In genomic region chr17:65123757-65124675, GRCh38 we compare ENCODE assay signal across 8 cellular contexts. TPM values are rescaled to one million over a fixed set of nuclear protein-coding genes. Genes with fewer than 3 reads are reported as not detected.
DNase-seq lines count a peak whose midpoint lies in the region; ATAC-seq and TF ChIP-seq lines count a peak whose summit lies in the region.

No MANE protein-coding gene starts in this region.

- peak overlapping the region; percentile 64 for H3K27ac ChIP-seq in CD8-positive, alpha-beta memory T cell (ENCODE audit: low read depth, low read length)
- H3K27ac ChIP-seq in duodenal mucosa (ENCODE audit: low read depth, low read length) (peak overlapping the region; percentile 52), neural cell (ENCODE audit: low read length) (no peak overlapping the region)

- CTCF ChIA-PET in CD8-positive, alpha-beta memory T cell (lab: Charles Lee): interaction anchor here (1.6 kb wide), 1 partner anchor 13 kb away, joined by 11 read pairs; the partner anchor contains the start of gene RGS9

- H4K20me1 ChIP-seq in neural cell (ENCODE audit: insufficient read depth): no peaks in the 10 kb centered on the region

- H3K27ac Mint-ChIP-seq in CD8-positive, alpha-beta memory T cell: peak overlapping the region; percentile 56 to 99 (median 98)

- peaks cover 21 to 34% (median 25%) of the 10 kb centered on the region in 3 donors for H3K4me1 Mint-ChIP-seq in CD8-positive, alpha-beta memory T cell

- TF ChIP-seq CTCF in neural cell (IDR thresholded peaks at IDR 0.05; ENCODE audit: poor library complexity, severe bottlenecking): no peak

- POLR2A ChIA-PET in CD8-positive, alpha-beta memory T cell (lab: Charles Lee): interaction anchor here (0.6 to 2.0 kb wide), 4 partner anchors 14 to 67 kb away, joined by 3 to 8 read pairs (median 4); no protein-coding TSS in a partner anchor

- H3K9me2 ChIP-seq in neural cell (ENCODE audit: insufficient read depth, low read length): no peaks in the 10 kb centered on the region

- ATAC-seq in HG02852 (IDR thresholded peaks at IDR 0.05; ENCODE audit: unreplicated experiment): no peak

- peaks cover 0 to 1% (median 0%) of the 10 kb centered on the region in 3 donors for H3K36me3 Mint-ChIP-seq in CD8-positive, alpha-beta memory T cell

- no peaks in the 10 kb centered on the region for H3K27me3 ChIP-seq in CD8-positive, alpha-beta memory T cell (ENCODE audit: insufficient read depth, low read length, poor library complexity, severe bottlenecking)
- H3K27me3 ChIP-seq in duodenal mucosa (ENCODE audit: control insufficient read depth in 1 of 2, insufficient read depth in 2 of 2, low read length in 2 of 2): no peaks in the 10 kb centered on the region
- H3K27me3 ChIP-seq in neural cell (ENCODE audit: insufficient read depth, low read depth, low read length): no peaks in the 10 kb centered on the region

- H3K4me2 ChIP-seq in neural cell (ENCODE audit: low read length): no peak overlapping the region

- no peaks in the 10 kb centered on the region for H3K79me2 ChIP-seq in neural cell (replicated peaks; ENCODE audit: insufficient read depth, low read length)

- no peaks in the 10 kb centered on the region for H3K9me3 Mint-ChIP-seq in CD8-positive, alpha-beta memory T cell

- H3F3A ChIP-seq in neural cell (ENCODE audit: insufficient read depth, low read length, poor library complexity, severe bottlenecking): no peaks in the 10 kb centered on the region

- H2AFZ ChIP-seq in neural cell (ENCODE audit: low read depth, low read length): no peak overlapping the region

- no peak for DNase-seq in CD8-positive, alpha-beta memory T cell
- peak; percentile 16 for DNase-seq in LHCN-M2 (ENCODE audit: low read depth)
- DNase-seq in globus pallidus (ENCODE audit: low spot score): no peak
- no peak for DNase-seq in NCI-H1436 treated with DMSO at 0.1 percent for 48 hours (lab: John Stamatoyannopoulos, UW)
- DNase-seq in cerebellum (ENCODE audit: low spot score): no peak

- H3K4me1 ChIP-seq in CD8-positive, alpha-beta memory T cell (ENCODE audit: insufficient read depth, low read length): peaks cover 10% of the 10 kb centered on the region
- H3K4me1 ChIP-seq in duodenal mucosa (ENCODE audit: control insufficient read depth in 1 of 2, insufficient read depth in 2 of 2, low read length in 2 of 2): peaks cover 6 to 11% of the 10 kb centered on the region in 2 donors

- no peak for TF ChIP-seq RAD21 in neural cell (conservative IDR thresholded peaks at IDR 0.05)

- peak overlapping the region; percentile 68 for H3K4me3 ChIP-seq in CD8-positive, alpha-beta memory T cell (ENCODE audit: low read length)
- peak overlapping the region; percentile 73 to 79 for H3K4me3 ChIP-seq in duodenal mucosa (ENCODE audit: low read depth in 1 of 2, low read length in 2 of 2)
- H3K4me3 ChIP-seq in neural cell (ENCODE audit: low read length): peak overlapping the region; percentile 63

- H3K4me3 Mint-ChIP-seq in CD8-positive, alpha-beta memory T cell: peak overlapping the region; percentile 70 to 96 (median 92)

- peaks cover 2 to 16% of the 10 kb centered on the region in 2 donors for H3K27me3 Mint-ChIP-seq in CD8-positive, alpha-beta memory T cell

- TF ChIP-seq EP300 in neural cell (conservative IDR thresholded peaks at IDR 0.05; ENCODE audit: poor library complexity, severe bottlenecking): no peak

- H3K9ac ChIP-seq in duodenal mucosa (ENCODE audit: low read depth in 1 of 2, low read length in 2 of 2): peak overlapping the region; percentile 47 to 82
- no peak overlapping the region for H3K9ac ChIP-seq in neural cell (ENCODE audit: low read length)

- no peaks in the 10 kb centered on the region for H3K36me3 ChIP-seq in CD8-positive, alpha-beta memory T cell (ENCODE audit: insufficient read depth, low read length)
- H3K36me3 ChIP-seq in duodenal mucosa (ENCODE audit: control insufficient read depth in 1 of 2, insufficient read depth in 2 of 2, low read length in 2 of 2) (no peaks in the 10 kb centered on the region), neural cell (ENCODE audit: insufficient read depth, low read length) (no peaks in the 10 kb centered on the region)

- no peaks in the 10 kb centered on the region for H3K9me3 ChIP-seq in CD8-positive, alpha-beta memory T cell (ENCODE audit: low read length)
- no peaks in the 10 kb centered on the region for H3K9me3 ChIP-seq in duodenal mucosa (ENCODE audit: control insufficient read depth in 1 of 2, low read length in 2 of 2)
- no peaks in the 10 kb centered on the region for H3K9me3 ChIP-seq in neural cell (ENCODE audit: low read length)

TF ChIP-seq in neural cell, 6 proteins besides CTCF, POLR2A, EP300 and RAD21:
- no peak for TF ChIP-seq EZH2 (IDR thresholded peaks at IDR 0.05; ENCODE audit: borderline replicate concordance, insufficient read depth, low read length, poor library complexity, severe bottlenecking)
- no peak for TF ChIP-seq MXI1 (conservative IDR thresholded peaks at IDR 0.05; ENCODE audit: poor library complexity, severe bottlenecking)
- no peak for TF ChIP-seq POLR2AphosphoS5 (IDR thresholded peaks at IDR 0.05)
- TF ChIP-seq SMC3 (conservative IDR thresholded peaks at IDR 0.05; ENCODE audit: poor library complexity): no peak
- TF ChIP-seq REST (IDR thresholded peaks at IDR 0.05; ENCODE audit: borderline replicate concordance): no peak
- no peak for TF ChIP-seq TAF1 (IDR thresholded peaks at IDR 0.05; ENCODE audit: low read depth)
TF ChIP-seq in neural cell: peak in this region for 0.

RNA-seq across cellular contexts. Expression of gene RGS9, which starts 13.2 kb away (rescaled TPM):
- total RNA-seq in CD8-positive, alpha-beta memory T cell: 1 to 10 TPM; 1.4 to 2.6 TPM
- 8.9 TPM for polyA plus RNA-seq in CD8-positive, alpha-beta memory T cell
- 0.32 and 0.57 TPM in 2 replicates for total RNA-seq in LHCN-M2 (2014; rRNA removed)
- 1.9 TPM for polyA plus RNA-seq in LHCN-M2 (2012)
- polyA plus RNA-seq in neural cell: 6.8 and 8.0 TPM in 2 replicates
- 5.0 and 5.1 TPM in 2 replicates for polyA minus RNA-seq in neural cell
- total RNA-seq in cerebellum: 17.7 TPM
